8 cellular contexts compared by ENCODE assay signal in genomic region chr22:50507991-50508884, GRCh38. TPM values are rescaled to one million over a fixed set of nuclear protein-coding genes. Genes with fewer than 3 reads are reported as not detected.
DNase-seq lines count a peak whose midpoint lies in the region; ATAC-seq, FAIRE-seq and TF ChIP-seq lines count a peak whose summit lies in the region.

TSS of gene NCAPH2 (plus strand) at chr22:50508224. CDS start at chr22:50508338, 114 bp downstream.

- intact Hi-C loops in left ventricle myocardium superior (cut with micrococcal nuclease) = no loop called here
- intact Hi-C loops in posterior vena cava (cut with DNase I) = loop anchor here in 1 of 2 donors (10.0 kb wide), 1 partner anchor 253 kb away; the partner anchor contains the start of gene HDAC10
- intact Hi-C loops in upper lobe of right lung (cut with DNase I) = loop anchor here (10.0 kb wide), 1 partner anchor 243 kb away; the partner anchor contains the start of gene MAPK12

- peak; percentile 100 for DNase-seq in GM12891 (ENCODE audit: insufficient read length, low spot score)
- peak; percentile 82 to 97 (median 95) for DNase-seq in NCI-H1417 (lab: John Stamatoyannopoulos, UW)
- DNase-seq in T-helper 1 cell = peak in 4 of 5 donors; percentile 94 to 99 (median 96)
- DNase-seq in amniotic stem cell (lab: John Stamatoyannopoulos, UW) = peak; percentile 97
- peak; percentile 98 for DNase-seq in left ventricle myocardium superior
- DNase-seq in posterior vena cava (ENCODE audit: low spot score) = peak; percentile 99
- peak; percentile 98 for DNase-seq in upper lobe of right lung

- TF ChIP-seq CTCF in upper lobe of right lung (IDR thresholded peaks at IDR 0.05) = no peak

- peaks cover 21% of the 10 kb centered on the region for H3K4me1 ChIP-seq in upper lobe of right lung

- H3K27me3 ChIP-seq in upper lobe of right lung = no peaks in the 10 kb centered on the region

- FAIRE-seq in GM12891 (lab: Jason Lieb, UNC) = peak; percentile 99

- H3K27ac ChIP-seq in upper lobe of right lung = peak within 1 kb of the TSS; percentile 92

- TF ChIP-seq POLR2A in GM12891 (IDR thresholded peaks at IDR 0.05; ENCODE audit: low read depth, low read length) = peak; percentile 87

- H3K36me3 ChIP-seq in upper lobe of right lung = peaks cover 19% of the 10 kb centered on the region

- ATAC-seq in HG02759 (IDR thresholded peaks at IDR 0.05; ENCODE audit: unreplicated experiment) (peak; percentile 75), left ventricle myocardium superior (peak; percentile 78), upper lobe of right lung (peak; percentile 83)

- no peaks in the 10 kb centered on the region for H3K9me3 ChIP-seq in upper lobe of right lung

- H3K4me3 ChIP-seq in upper lobe of right lung = peak within 1 kb of the TSS; percentile 91

TF ChIP-seq in GM12891, 5 proteins besides CTCF, POLR2A, EP300 and RAD21:
- TF ChIP-seq TAF1 (IDR thresholded peaks at IDR 0.05; ENCODE audit: low read depth, low read length) (peak; percentile 92), SPI1 (IDR thresholded peaks at IDR 0.05; ENCODE audit: low read depth, low read length) (no peak), POU2F2 (IDR thresholded peaks at IDR 0.05; ENCODE audit: low read depth, low read length) (peak; percentile 20; the same call in 1 of the 2 replicates), POLR2AphosphoS5 (IDR thresholded peaks at IDR 0.05; ENCODE audit: low read depth, low read length) (peak; percentile 88)
TF ChIP-seq in GM12891: peak in this region for 3.

RNA-seq across cellular contexts. Expression of gene NCAPH2, which starts in this region (rescaled TPM):
- 46.7 TPM for polyA plus RNA-seq in GM12891 (2012; ENCODE audit: low read depth, missing spikeins)
- 30.6 TPM for total RNA-seq in left ventricle myocardium superior
- 10 to 100 TPM; 32.1 to 32.7 TPM for total RNA-seq in posterior vena cava
- total RNA-seq in upper lobe of right lung = 51.8 TPM

Comparison
In these comparisons a context has a peak if more than half of its experiments do, and no peak if none do; other contexts are left out.
1. Peak in every context shown above with its lines: DNase-seq, ATAC-seq, H3K4me3 ChIP-seq and H3K27ac ChIP-seq.